8 cellular contexts compared by ENCODE assay signal in genomic region chr11:83072689-83073242, GRCh38. TPM values are rescaled to one million over a fixed set of nuclear protein-coding genes. Genes with fewer than 3 reads are reported as not detected.
DNase-seq lines count a peak whose midpoint lies in the region; ATAC-seq and TF ChIP-seq lines count a peak whose summit lies in the region.

No MANE protein-coding gene starts in this region.

- TF ChIP-seq POLR2A in lower leg skin (IDR thresholded peaks at IDR 0.05) (no peak), vagina (IDR thresholded peaks at IDR 0.05) (no peak)

- H3K27ac ChIP-seq in vagina, result peak overlapping the region; percentile 93

- no peaks in the 10 kb centered on the region for H3K36me3 ChIP-seq in vagina

- no peak for ATAC-seq in GM21390 (IDR thresholded peaks at IDR 0.05; ENCODE audit: unreplicated experiment)

- in situ Hi-C loops in KBM-7 (cut with MboI; ENCODE audit: low pct_unique_long_range_greater_than_20kb, low sequenced_read_pairs), result no loop called here

- intact Hi-C loops in lower leg skin (cut with DNase I; ENCODE audit: low total_unique reads), result no loop called here
- intact Hi-C loops in vagina (cut with DNase I), result no loop called here

- H3K27me3 ChIP-seq in vagina, result no peaks in the 10 kb centered on the region

- WGBS in lower leg skin, 2 donors, result 13 to 28% methylated on average over 18 of the region's 18 CpGs

- H3K4me3 ChIP-seq in lower leg skin (ENCODE audit: low read depth, poor library complexity, severe bottlenecking), result peak overlapping the region; percentile 58
- H3K4me3 ChIP-seq in vagina, result peak overlapping the region; percentile 86 to 88

- H3K4me1 ChIP-seq in vagina, result peaks cover 42% of the 10 kb centered on the region

- TF ChIP-seq CTCF in lower leg skin (IDR thresholded peaks at IDR 0.05) (no peak), vagina (IDR thresholded peaks at IDR 0.05) (no peak)

- DNase-seq in stimulated activated CD4-positive, alpha-beta T cell treated with anti-CD3 and anti-CD28 coated beads, Interleukin-1b, Interleukin-23, amount 100 ng/mL, for 48 hours, result peak; percentile 6
- no peak for DNase-seq in stimulated activated CD4-positive, alpha-beta T cell treated with anti-CD3 and anti-CD28 coated beads, Interleukin-15, amount 100 ng/mL, for 24 hours
- DNase-seq in astrocyte of the hippocampus (ENCODE audit: low read depth, low spot score) (peak; percentile 7), lower leg skin (ENCODE audit: low spot score in 2 of 2) (no peak), vagina (ENCODE audit: extremely low spot score in 2 of 2) (no peak), KBM-7 (no peak), occipital lobe (lab: John Stamatoyannopoulos, UW) (no peak)

- no peaks in the 10 kb centered on the region for H3K9me3 ChIP-seq in vagina

RNA-seq across cellular contexts. Expression of gene RAB30, which starts 1.1 kb away (rescaled TPM):
- total RNA-seq in lower leg skin, result 10 to 100 TPM; 13.4 to 53.9 (median 25.7) TPM
- total RNA-seq in vagina, result 10.8 TPM
- total RNA-seq in occipital lobe, result 47.3 TPM

Comparison
In these comparisons a context has a peak if more than half of its experiments do, and no peak if none do; other contexts are left out.
1. DNase-seq: peak in stimulated activated CD4-positive, alpha-beta T cell treated with anti-CD3 and anti-CD28 coated beads, Interleukin-1b, Interleukin-23, amount 100 ng/mL, for 48 hours (single experiment) and astrocyte of the hippocampus (single experiment); none in stimulated activated CD4-positive, alpha-beta T cell treated with anti-CD3 and anti-CD28 coated beads, Interleukin-15, amount 100 ng/mL, for 24 hours (single experiment), lower leg skin (0 of 2), vagina (0 of 2), KBM-7 (single experiment) and occipital lobe (single experiment).